1 cellular context compared by ENCODE assay signal in genomic region chr18:8619835-8620577, GRCh38.
TF ChIP-seq lines count a peak whose summit lies in the region.

No MANE protein-coding gene starts in this region.

TF ChIP-seq in HepG2, 621 proteins besides CTCF, POLR2A, EP300 and RAD21:
- TF ChIP-seq ZNF770 (CRISPR knock-in tag; IDR thresholded peaks at IDR 0.05) (peak; percentile 55; the same call in 1 of the 2 replicates), ZNF136 (CRISPR knock-in tag; IDR thresholded peaks at IDR 0.05; ENCODE audit: low read depth) (no peak), HMG20B (CRISPR knock-in tag; conservative IDR thresholded peaks at IDR 0.05) (no peak), PRPF4 (IDR thresholded peaks at IDR 0.05; ENCODE audit: low read depth, low read length, poor library complexity, severe bottlenecking) (no peak), DDIT3 (CRISPR knock-in tag; IDR thresholded peaks at IDR 0.05) (no peak)
